8 cellular contexts compared by ENCODE assay signal in the genomic region with DNA sequence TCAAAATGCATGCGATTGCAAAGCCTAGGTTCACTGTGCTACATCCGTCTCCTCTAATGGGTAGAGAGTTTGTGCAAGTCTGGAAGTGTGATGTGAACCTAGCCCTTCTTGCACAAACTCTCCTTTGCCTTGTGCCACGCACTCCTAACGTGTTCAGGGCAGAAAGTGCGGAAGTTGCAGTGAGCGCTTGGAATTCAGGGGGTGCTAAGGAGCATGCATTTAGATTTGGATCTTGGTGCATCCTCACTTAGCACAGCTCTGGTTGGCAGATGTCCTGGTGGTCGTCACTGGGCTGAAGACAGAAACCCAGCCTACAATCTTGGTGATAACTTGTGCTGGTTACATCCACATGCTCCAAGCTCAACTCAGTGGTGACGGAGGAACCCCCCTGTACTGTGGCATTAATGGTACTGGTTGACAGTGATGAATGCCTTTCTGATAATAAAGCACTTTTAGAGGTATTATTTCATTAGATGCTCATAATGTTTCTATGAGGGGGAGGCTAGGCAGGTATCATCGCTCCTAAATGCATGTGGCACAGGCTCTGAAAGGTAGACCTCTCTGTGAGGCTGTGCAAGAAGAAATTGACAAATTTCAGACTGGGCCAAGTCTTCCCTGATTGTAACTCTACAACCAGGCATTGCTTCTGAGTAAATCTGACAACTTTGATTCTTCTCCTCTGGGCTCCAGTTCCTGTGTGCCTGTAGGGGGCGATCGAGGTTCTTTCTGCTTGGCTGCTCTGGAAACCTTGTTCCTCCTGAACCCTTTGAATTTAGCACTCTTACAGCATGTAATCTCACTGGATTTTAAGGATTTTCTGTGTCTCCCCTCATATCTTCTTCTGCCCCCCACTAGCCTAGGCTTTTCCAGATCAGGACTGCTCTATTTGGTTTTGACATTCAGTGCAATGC. TPM values are rescaled to one million over a fixed set of nuclear protein-coding genes. Genes with fewer than 3 reads are reported as not detected.
A peak's percentile ranks its signal among the peaks of the same experiment; 100 is the strongest.
DNase-seq lines count a peak whose midpoint lies in the region; ATAC-seq, FAIRE-seq and TF ChIP-seq lines count a peak whose summit lies in the region.

No MANE protein-coding gene starts in this region.

- H3K9ac ChIP-seq in OCI-LY3 (ENCODE audit: low read length) = no peak overlapping the region

- no peaks in the 10 kb centered on the region for H3K27me3 Mint-ChIP-seq in activated T-helper 17 cell treated with anti-CD3 and anti-CD28 coated beads, Interleukin-2, amount 50 U/mL, for 72 hours

- intact Hi-C loops in left ventricle myocardium inferior (cut with micrococcal nuclease) = no loop called here

- FAIRE-seq in GM19239 (lab: Jason Lieb, UNC) = peak; percentile 65

- H3K27ac ChIP-seq in OCI-LY3 (ENCODE audit: low read length) (no peak overlapping the region), left ventricle myocardium inferior (replicated peaks) (peak overlapping the region; percentile 93)

- no peaks in the 10 kb centered on the region for H3K9me3 Mint-ChIP-seq in activated T-helper 17 cell treated with anti-CD3 and anti-CD28 coated beads, Interleukin-2, amount 50 U/mL, for 72 hours

- H2AFZ ChIP-seq in OCI-LY3 (ENCODE audit: low read depth, low read length) = no peak overlapping the region

- H3K4me3 Mint-ChIP-seq in activated T-helper 17 cell treated with anti-CD3 and anti-CD28 coated beads, Interleukin-2, amount 50 U/mL, for 72 hours = no peak overlapping the region

- H3K27me3 ChIP-seq in OCI-LY3 (ENCODE audit: low read depth, low read length) (no peaks in the 10 kb centered on the region), left ventricle myocardium inferior (ENCODE audit: low read depth) (no peaks in the 10 kb centered on the region)

- TF ChIP-seq CTCF in OCI-LY3 (IDR thresholded peaks at IDR 0.05; ENCODE audit: low read depth, low read length) (peak; percentile 87), left ventricle myocardium inferior (IDR thresholded peaks at IDR 0.05; ENCODE audit: borderline replicate concordance) (peak; percentile 61)

- H3K36me3 ChIP-seq in OCI-LY3 (replicated peaks; ENCODE audit: low read depth, low read length) = peaks cover 11% of the 10 kb centered on the region
- peaks cover 17% of the 10 kb centered on the region for H3K36me3 ChIP-seq in left ventricle myocardium inferior

- no peaks in the 10 kb centered on the region for H3K9me3 ChIP-seq in OCI-LY3 (ENCODE audit: insufficient read depth, low read length)
- no peaks in the 10 kb centered on the region for H3K9me3 ChIP-seq in left ventricle myocardium inferior (replicated peaks)

- peak overlapping the region; percentile 41 for H3K4me2 ChIP-seq in OCI-LY3 (ENCODE audit: low read length)

- H3K4me1 Mint-ChIP-seq in activated T-helper 17 cell treated with anti-CD3 and anti-CD28 coated beads, Interleukin-2, amount 50 U/mL, for 72 hours = peaks cover 20% of the 10 kb centered on the region

- H3K27ac Mint-ChIP-seq in activated T-helper 17 cell treated with anti-CD3 and anti-CD28 coated beads, Interleukin-2, amount 50 U/mL, for 72 hours = no peak overlapping the region

- H3K4me1 ChIP-seq in OCI-LY3 (ENCODE audit: low read length) = peaks cover 51% of the 10 kb centered on the region
- H3K4me1 ChIP-seq in left ventricle myocardium inferior = peaks cover 99% of the 10 kb centered on the region

- ATAC-seq in activated T-helper 17 cell treated with anti-CD3 and anti-CD28 coated beads, Interleukin-2, amount 50 U/mL, for 72 hours (replicated peaks) = peak; percentile 60
- no peak for ATAC-seq in HG03457 (IDR thresholded peaks at IDR 0.05; ENCODE audit: unreplicated experiment)

- no peak overlapping the region for H3K4me3 ChIP-seq in OCI-LY3 (ENCODE audit: low read length)
- H3K4me3 ChIP-seq in left ventricle myocardium inferior = no peak overlapping the region

- H4K20me1 ChIP-seq in OCI-LY3 (ENCODE audit: insufficient read depth, low read length) = peaks cover 58% of the 10 kb centered on the region

- H3K36me3 Mint-ChIP-seq in activated T-helper 17 cell treated with anti-CD3 and anti-CD28 coated beads, Interleukin-2, amount 50 U/mL, for 72 hours (ENCODE audit: low read depth) = peaks cover 22% of the 10 kb centered on the region

- peaks cover 71% of the 10 kb centered on the region for H3K79me2 ChIP-seq in OCI-LY3 (ENCODE audit: low read length)

- DNase-seq in AG20443 (ENCODE audit: low spot score) (peak; percentile 61), GM19239 (ENCODE audit: insufficient read length, low spot score) (no peak), left ventricle myocardium inferior (no peak), cortex of kidney (lab: John Stamatoyannopoulos, UW) (no peak)
- DNase-seq in stimulated activated CD4-positive, alpha-beta T cell treated with anti-CD3 and anti-CD28 coated beads, Interleukin-2, amount 100 ng/mL, for 4 hours (ENCODE audit: low read depth) = peak; percentile 44

RNA-seq across cellular contexts. Expression of a gene that starts 40.6 kb away (rescaled TPM):
- 10 to 100 TPM; 64.6 to 85.3 TPM for total RNA-seq in activated T-helper 17 cell treated with anti-CD3 and anti-CD28 coated beads, Interleukin-2, amount 50 U/mL, for 72 hours
- total RNA-seq in left ventricle myocardium inferior = 215 TPM

RNA-seq across cellular contexts. Expression of a gene that starts 45.3 kb away (rescaled TPM):
- total RNA-seq in activated T-helper 17 cell treated with anti-CD3 and anti-CD28 coated beads, Interleukin-2, amount 50 U/mL, for 72 hours = not detected
- not detected for total RNA-seq in left ventricle myocardium inferior

RNA-seq across cellular contexts. Expression of a gene that starts 47.0 kb away (rescaled TPM):
- 1 to 10 TPM; 1.8 to 3.2 TPM for total RNA-seq in activated T-helper 17 cell treated with anti-CD3 and anti-CD28 coated beads, Interleukin-2, amount 50 U/mL, for 72 hours
- 0.38 TPM for total RNA-seq in left ventricle myocardium inferior

Comparison
In these comparisons a context has a peak if more than half of its experiments do, and no peak if none do; other contexts are left out.
1. DNase-seq: peak in AG20443 (single experiment) and stimulated activated CD4-positive, alpha-beta T cell treated with anti-CD3 and anti-CD28 coated beads, Interleukin-2, amount 100 ng/mL, for 4 hours (single experiment); none in GM19239 (single experiment), left ventricle myocardium inferior (single experiment) and cortex of kidney (single experiment).